Comparison of ENCODE assay signal across 1 cellular context in genomic region chr3:157146664-157147082, GRCh38.
TF ChIP-seq lines count a peak whose summit lies in the region.

No MANE protein-coding gene starts in this region.

TF ChIP-seq in SK-N-SH treated with all-trans-retinoic acid at 6 μM for 48 hours, 23 proteins besides CTCF, POLR2A, EP300 and RAD21 (continued from another document):
- TF ChIP-seq TSHZ2 (CRISPR knock-in tag; IDR thresholded peaks at IDR 0.05) (no peak), CREB5 (CRISPR knock-in tag; IDR thresholded peaks at IDR 0.05; ENCODE audit: low read depth) (peak; percentile 50; the same call in 1 of the 2 replicates), CSRNP3 (CRISPR knock-in tag; IDR thresholded peaks at IDR 0.05) (no peak; the same call in 1 of the 2 replicates), PPARA (CRISPR knock-in tag; IDR thresholded peaks at IDR 0.05; ENCODE audit: borderline replicate concordance) (no peak), BACH2 (CRISPR knock-in tag; IDR thresholded peaks at IDR 0.05; ENCODE audit: borderline replicate concordance) (no peak), GLIS3 (CRISPR knock-in tag; IDR thresholded peaks at IDR 0.05) (0 out of 2 replicates have a peak, but pooled peaks have one; percentile 25), ZFP30 (CRISPR knock-in tag; IDR thresholded peaks at IDR 0.05) (0 out of 2 replicates have a peak, but pooled peaks have one; percentile 4), ARNTL (CRISPR knock-in tag; IDR thresholded peaks at IDR 0.05; ENCODE audit: borderline replicate concordance, low read depth) (no peak), PATZ1 (CRISPR knock-in tag; IDR thresholded peaks at IDR 0.05; ENCODE audit: borderline replicate concordance) (no peak; the same call in 1 of the 2 replicates), ZFP3 (CRISPR knock-in tag; IDR thresholded peaks at IDR 0.05) (no peak), RARB (CRISPR knock-in tag; IDR thresholded peaks at IDR 0.05) (peak; percentile 78; the same call in 1 of the 2 replicates), OSR1 (CRISPR knock-in tag; IDR thresholded peaks at IDR 0.05) (no peak), ZC3H10 (CRISPR knock-in tag; IDR thresholded peaks at IDR 0.05) (peak; percentile 31), ZNF565 (CRISPR knock-in tag; conservative IDR thresholded peaks at IDR 0.05; ENCODE audit: low read depth) (no peak), ESRRG (CRISPR knock-in tag; IDR thresholded peaks at IDR 0.05) (no peak; the same call in 1 of the 2 replicates), SNAI2 (CRISPR knock-in tag; IDR thresholded peaks at IDR 0.05) (no peak), ZNF70 (CRISPR knock-in tag; IDR thresholded peaks at IDR 0.05) (no peak), CSDC2 (CRISPR knock-in tag; IDR thresholded peaks at IDR 0.05) (no peak)
